Comparison of ENCODE assay signal across 10 cellular contexts in the genomic region with DNA sequence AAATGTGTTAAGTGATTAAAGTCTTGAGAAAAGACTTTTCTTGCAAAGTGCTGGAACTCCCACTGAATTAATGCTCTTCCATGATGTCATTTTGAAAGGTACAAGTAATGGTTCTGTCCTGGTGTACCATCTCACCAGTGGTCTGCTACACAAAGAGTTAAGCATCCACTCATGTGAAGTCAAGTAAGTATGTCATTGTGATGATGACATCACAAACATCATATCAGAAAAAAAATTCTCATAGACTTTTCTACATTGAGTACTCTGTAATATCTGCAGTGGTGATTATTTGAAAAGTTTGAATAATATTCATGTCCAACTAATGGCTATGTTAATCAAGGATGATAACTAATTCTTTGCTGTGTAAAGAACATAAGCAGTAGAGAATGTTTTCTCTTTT.
"Had no signal": no experiment of that assay in that cellular context is flagged by ENCODE, and none has a peak within 500 bp of the region (broad histone marks: within the 10 kb centered on the region; RNA-seq: fewer than 3 reads in every experiment).

No MANE protein-coding gene starts in this region.

- ATAC-seq: HCT116 had no signal

- DNase-seq: GM23248, GOT3, H7, HFFc6, IMR-90, KBM-7 had no signal

- H3K27ac ChIP-seq: GM23248, HL-60, KMS-11 had no signal

- H3K4me2 ChIP-seq: KMS-11 had no signal

- H3K9ac ChIP-seq: GM23248, KMS-11 had no signal

- H3K9me3 Mint-ChIP-seq: HFFc6 had no signal

- H2AFZ ChIP-seq: GM23248 had no signal

- H3K4me3 ChIP-seq: GM23248, HAP-1 had no signal

- H3K4me1 ChIP-seq: HAP-1 had no signal

- H3K27ac Mint-ChIP-seq: HFFc6 had no signal

- H3K9me3 ChIP-seq: HAP-1 had no signal

- H3K4me3 Mint-ChIP-seq: HFFc6 had no signal
